ENCODE assay signal across 7 cellular contexts in the genomic region with DNA sequence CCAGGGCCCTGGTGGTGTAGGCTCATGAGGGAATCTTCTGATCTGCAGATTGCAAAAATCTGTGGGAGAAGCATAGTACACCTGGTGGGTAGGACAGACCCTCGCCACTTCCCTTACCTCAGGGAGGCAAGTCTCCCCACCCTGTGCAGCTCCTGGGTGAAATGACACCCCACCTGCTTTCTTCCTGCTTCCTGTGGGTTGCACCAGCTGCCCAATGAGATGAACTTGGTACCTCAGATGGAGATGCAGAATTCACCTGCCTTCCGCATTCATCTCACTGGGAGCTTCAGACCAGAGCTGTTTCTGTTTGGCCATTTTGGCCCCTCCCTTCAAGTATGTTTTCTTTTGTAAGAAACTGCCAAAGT. TPM values are rescaled to one million over a fixed set of nuclear protein-coding genes. Genes with fewer than 3 reads are reported as not detected.
DNase-seq lines count a peak whose midpoint lies in the region; ATAC-seq, FAIRE-seq and TF ChIP-seq lines count a peak whose summit lies in the region.

No MANE protein-coding gene starts in this region.

- WGBS in small intestine, 3 donors, result 67 to 79% (median 73%) methylated on average over 2 of the region's 2 CpGs
- 65 to 92% methylated on average over 2 of the region's 2 CpGs for WGBS in sigmoid colon, 2 donors

- H3K27me3 Mint-ChIP-seq in glutamatergic neuron (ENCODE audit: unreplicated experiment), result no peaks in the 10 kb centered on the region

- H3K9me3 ChIP-seq in small intestine (ENCODE audit: control insufficient read depth, low read depth) (no peaks in the 10 kb centered on the region), sigmoid colon (peaks cover 0 to 2% (median 0%) of the 10 kb centered on the region in 4 donors)

- peak; percentile 31 for ATAC-seq in GM19351 (IDR thresholded peaks at IDR 0.05; ENCODE audit: unreplicated experiment)
- ATAC-seq in HG03175 (IDR thresholded peaks at IDR 0.05; ENCODE audit: unreplicated experiment), result peak; percentile 31

- TF ChIP-seq POLR2A in sigmoid colon (IDR thresholded peaks at IDR 0.05), result no peak

- no peak for TF ChIP-seq EP300 in sigmoid colon (IDR thresholded peaks at IDR 0.05)

- DNase-seq in activated effector memory CD4-positive, alpha-beta T cell treated with anti-CD3 and anti-CD28 coated beads, Interleukin-2, amount 50 U/mL, for 16 hours, result peak; percentile 76
- DNase-seq in small intestine (peak; percentile 41), SIG-M5 treated with dmso at 0.1 percent for 504 hours (lab: John Stamatoyannopoulos, UW; ENCODE audit: unreplicated experiment) (no peak), sigmoid colon (no peak), glutamatergic neuron (no peak)

- H3K4me1 ChIP-seq in small intestine (ENCODE audit: control insufficient read depth in 2 of 2, insufficient read depth in 1 of 2, low read depth in 1 of 2, low read length in 1 of 2) (no peaks in the 10 kb centered on the region), sigmoid colon (peaks cover 0 to 12% (median 4%) of the 10 kb centered on the region in 4 donors)

- H3K27ac Mint-ChIP-seq in glutamatergic neuron (ENCODE audit: unreplicated experiment), result no peak overlapping the region

- H3K36me3 ChIP-seq in small intestine (ENCODE audit: control insufficient read depth in 2 of 2, insufficient read depth in 2 of 2, low read length in 2 of 2) (no peaks in the 10 kb centered on the region), sigmoid colon (no peaks in the 10 kb centered on the region)

- TF ChIP-seq CTCF in sigmoid colon (IDR thresholded peaks at IDR 0.05) (no peak), glutamatergic neuron (IDR thresholded peaks at IDR 0.05; ENCODE audit: partially characterized antibody, unreplicated experiment) (no peak)

- no peaks in the 10 kb centered on the region for H3K36me3 Mint-ChIP-seq in glutamatergic neuron (ENCODE audit: unreplicated experiment)

- no peaks in the 10 kb centered on the region for H3K4me1 Mint-ChIP-seq in glutamatergic neuron (ENCODE audit: low read depth, unreplicated experiment)

- H3K9me3 Mint-ChIP-seq in glutamatergic neuron (ENCODE audit: unreplicated experiment), result peaks cover 4% of the 10 kb centered on the region

- H3K4me3 ChIP-seq in small intestine (ENCODE audit: low read depth in 1 of 2, low read length in 2 of 2) (no peak overlapping the region), sigmoid colon (no peak overlapping the region)

- FAIRE-seq in small intestine (lab: Jason Lieb, UNC), result no peak

- intact Hi-C loops in sigmoid colon (cut with DNase I), result no loop called here

- H3K27me3 ChIP-seq in small intestine (ENCODE audit: control insufficient read depth in 2 of 2, insufficient read depth in 2 of 2, low read length in 2 of 2) (no peaks in the 10 kb centered on the region), sigmoid colon (no peaks in the 10 kb centered on the region)

- no peak overlapping the region for H3K4me3 Mint-ChIP-seq in glutamatergic neuron (ENCODE audit: unreplicated experiment)

- H3K27ac ChIP-seq in small intestine (ENCODE audit: low read depth in 1 of 2, low read length in 1 of 2), result peak overlapping the region in 1 of 2 donors; percentile 77
- no peak overlapping the region for H3K27ac ChIP-seq in sigmoid colon

RNA-seq across cellular contexts. Expression of gene CLEC2D, which starts 4.7 kb away (rescaled TPM):
- polyA plus RNA-seq in small intestine (1 to 10 TPM in 2 of 3 donors, under 1 TPM in 1; 0.67 to 2.4 (median 2.0) TPM), sigmoid colon (10 to 100 TPM in 1 of 3 donors, 1 to 10 TPM in 1, under 1 TPM in 1; 0.69 to 24.0 (median 1.2) TPM)
- total RNA-seq in sigmoid colon (10 to 100 TPM in 1 of 4 donors, 1 to 10 TPM in 3; 6.4 to 18.6 (median 8.8) TPM), glutamatergic neuron (ENCODE audit: unreplicated experiment) (7.2 TPM)

RNA-seq across cellular contexts. Expression of gene CLECL1, which starts 58.7 kb away (rescaled TPM):
- polyA plus RNA-seq in small intestine (1 to 10 TPM in 1 of 3 donors, under 1 TPM in 1, not detected in 1; 0.92 to 2.4 TPM), sigmoid colon (1 to 10 TPM in 1 of 3 donors, not detected in 2; 4.5 TPM)
- total RNA-seq in sigmoid colon (not detected), glutamatergic neuron (ENCODE audit: unreplicated experiment) (not detected)

Comparison
In these comparisons a context has a peak if more than half of its experiments do, and no peak if none do; other contexts are left out.
1. DNase-seq: peak in activated effector memory CD4-positive, alpha-beta T cell treated with anti-CD3 and anti-CD28 coated beads, Interleukin-2, amount 50 U/mL, for 16 hours (single experiment) and small intestine (single experiment); none in SIG-M5 treated with dmso at 0.1 percent for 504 hours (single experiment), sigmoid colon (single experiment) and glutamatergic neuron (single experiment).